21 cellular contexts compared by ENCODE assay signal in genomic region chr21:33124879-33125278, GRCh38. TPM values are rescaled to one million over a fixed set of nuclear protein-coding genes. Genes with fewer than 3 reads are reported as not detected.
DNase-seq lines count a peak whose midpoint lies in the region; ATAC-seq lines count a peak whose summit lies in the region.
"Had no signal": no experiment of that assay in that cellular context is flagged by ENCODE, and none has a peak within 500 bp of the region (broad histone marks: within the 10 kb centered on the region; RNA-seq: fewer than 3 reads in every experiment).

No MANE protein-coding gene starts in this region.

- H3K4me3 ChIP-seq in aorta (ENCODE audit: low read length in 2 of 2), result no peak overlapping the region
- H3K4me3 ChIP-seq: SJCRH30 had no signal

- DNase-seq in SKM-1 treated with dmso at 0.1 percent for 144 hours (lab: John Stamatoyannopoulos, UW; ENCODE audit: unreplicated experiment) (peak; percentile 38), SKM-1 (lab: John Stamatoyannopoulos, UW; ENCODE audit: unreplicated experiment) (no peak), NOMO-1 (lab: John Stamatoyannopoulos, UW; ENCODE audit: unreplicated experiment in 2 of 2) (peak; percentile 25 to 58), caudate nucleus (lab: John Stamatoyannopoulos, UW) (peak in 1 of 61 donors; percentile 20), aorta (peak; percentile 50 to 60), NCI-H446 (lab: John Stamatoyannopoulos, UW) (no peak)
- DNase-seq: 8988T, BE2C, DMS153, H7, Karpas-422, NCI-H1048, NCI-H146, NCI-H2081, NCI-H510A treated with DMSO at 0.1 percent for 48 hours, NCI-H82, RPMI8226, SJCRH30 had no signal

- H3K27ac ChIP-seq in caudate nucleus (ENCODE audit: low read depth, low read length) (peak overlapping the region; percentile 30), aorta (ENCODE audit: low read depth in 1 of 2, low read length in 2 of 2) (no peak overlapping the region)
- H3K27ac ChIP-seq: SJCRH30 had no signal

- H3K27me3 ChIP-seq in aorta (ENCODE audit: control insufficient read depth in 1 of 2, insufficient read depth in 2 of 2, low read length in 1 of 2), result no peaks in the 10 kb centered on the region
- H3K27me3 ChIP-seq: SJCRH30 had no signal

- no peaks in the 10 kb centered on the region for H3K4me1 ChIP-seq in aorta (ENCODE audit: control insufficient read depth in 1 of 2, insufficient read depth in 2 of 2, low read length in 2 of 2)
- H3K4me1 ChIP-seq: BE2C had no signal

- H3K36me3 ChIP-seq in aorta (ENCODE audit: control insufficient read depth in 1 of 2, insufficient read depth in 2 of 2, low read length in 1 of 2), result no peaks in the 10 kb centered on the region
- H3K36me3 ChIP-seq: BE2C, SJCRH30 had no signal

- intact Hi-C loops in aorta (cut with DNase I), result no loop called here

- ATAC-seq in aorta (ENCODE audit: low FRiP score), result no peak
- no peak for ATAC-seq in HG03196 (IDR thresholded peaks at IDR 0.05; ENCODE audit: unreplicated experiment)
- no peak for ATAC-seq in GM18519 (IDR thresholded peaks at IDR 0.05; ENCODE audit: low FRiP score, unreplicated experiment)

- 90 to 95% methylated on average over 7 of the region's 7 CpGs for whole genome bisulfite sequencing in aorta, 2 donors

- H3K9me3 ChIP-seq in aorta (ENCODE audit: control insufficient read depth, low read length), result no peaks in the 10 kb centered on the region
- H3K9me3 ChIP-seq: BE2C, SJCRH30 had no signal

RNA-seq across cellular contexts. Expression of gene OLIG1, which starts 54.9 kb away (rescaled TPM):
- not detected for total RNA-seq in aorta
- polyA plus RNA-seq in aorta, result not detected
- total RNA-seq: HT-29 had no signal

Comparison
In these comparisons a context has a peak if more than half of its experiments do, and no peak if none do; other contexts are left out.
1. DNase-seq: peak in SKM-1 treated with dmso at 0.1 percent for 144 hours (single experiment), NOMO-1 (2 of 2) and aorta (2 of 2); none in SKM-1 (single experiment) and NCI-H446 (0 of 2).